In the genomic region with DNA sequence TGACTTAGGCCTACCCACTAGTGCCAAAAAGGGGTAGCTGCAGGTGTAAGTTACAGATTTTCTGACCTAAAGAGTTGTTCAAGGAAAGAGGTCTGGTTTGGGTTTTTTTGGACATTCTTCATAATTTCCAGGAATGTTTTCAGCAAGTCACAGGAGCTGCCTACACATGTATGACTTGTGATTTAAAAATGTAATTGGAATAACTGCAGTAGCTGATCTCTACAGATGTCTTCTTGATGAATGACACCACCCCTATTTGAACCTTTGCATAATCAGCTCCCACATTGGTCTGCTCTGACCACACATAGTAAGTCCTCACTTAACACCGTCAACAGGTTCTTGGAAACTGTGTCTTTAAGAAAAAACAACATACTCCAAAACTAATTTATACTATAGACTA, we compare ENCODE assay signal across 29 cellular contexts.
"Had no signal": no experiment of that assay in that cellular context is flagged by ENCODE, and none has a peak within 500 bp of the region (broad histone marks: within the 10 kb centered on the region; RNA-seq: fewer than 3 reads in every experiment).

No MANE protein-coding gene starts in this region.

- H3K36me3 ChIP-seq: ascending aorta, esophagus muscularis mucosa, gastrocnemius medialis, heart left ventricle had no signal

- H3K27ac ChIP-seq: ascending aorta, esophagus muscularis mucosa, foreskin keratinocyte, gastrocnemius medialis, heart left ventricle had no signal

- H3K27me3 ChIP-seq: ascending aorta, esophagus muscularis mucosa, foreskin keratinocyte, gastrocnemius medialis, heart left ventricle had no signal

- H3K27me3 Mint-ChIP-seq: activated CD4-positive, alpha-beta memory T cell treated with anti-CD3 and anti-CD28 coated beads, Interleukin-2, amount 10 ng/mL, durations not matched to agents 7 days and 5 days; activated CD4-positive, alpha-beta T cell treated with anti-CD3 and anti-CD28 coated beads, Interleukin-2, amount 10 ng/mL, durations not matched to agents 7 days and 5 days; activated naive CD4-positive, alpha-beta T cell treated with anti-CD3 and anti-CD28 coated beads, Interleukin-2, amount 10 ng/mL, durations not matched to agents 7 days and 5 days; activated naive CD8-positive, alpha-beta T cell treated with anti-CD3 and anti-CD28 coated beads, Interleukin-2, amount 10 ng/mL, durations not matched to agents 7 days and 5 days; activated T-cell treated with anti-CD3 and anti-CD28 coated beads, Interleukin-2, amount 50 U/mL, for 24 hours; effector memory CD8-positive, alpha-beta T cell had no signal

- H3K4me3 Mint-ChIP-seq: activated CD4-positive, alpha-beta memory T cell treated with anti-CD3 and anti-CD28 coated beads, Interleukin-2, amount 10 ng/mL, durations not matched to agents 7 days and 5 days; activated CD4-positive, alpha-beta T cell treated with anti-CD3 and anti-CD28 coated beads, Interleukin-2, amount 10 ng/mL, durations not matched to agents 7 days and 5 days; activated naive CD4-positive, alpha-beta T cell treated with anti-CD3 and anti-CD28 coated beads, Interleukin-2, amount 10 ng/mL, durations not matched to agents 7 days and 5 days; activated naive CD8-positive, alpha-beta T cell treated with anti-CD3 and anti-CD28 coated beads, Interleukin-2, amount 10 ng/mL, durations not matched to agents 7 days and 5 days; activated T-cell treated with anti-CD3 and anti-CD28 coated beads, Interleukin-2, amount 50 U/mL, for 24 hours; activated T-cell treated with anti-CD3 and anti-CD28 coated beads, Interleukin-2, amount 50 U/mL, for 72 hours; effector memory CD8-positive, alpha-beta T cell had no signal

- H3K4me1 ChIP-seq: ascending aorta, esophagus muscularis mucosa, foreskin keratinocyte, gastrocnemius medialis, heart left ventricle had no signal

- H3K36me3 Mint-ChIP-seq: activated naive CD4-positive, alpha-beta T cell treated with anti-CD3 and anti-CD28 coated beads, Interleukin-2, amount 10 ng/mL, durations not matched to agents 7 days and 5 days; activated naive CD8-positive, alpha-beta T cell treated with anti-CD3 and anti-CD28 coated beads, Interleukin-2, amount 10 ng/mL, durations not matched to agents 7 days and 5 days had no signal

- H3K4me1 Mint-ChIP-seq: activated CD4-positive, alpha-beta memory T cell treated with anti-CD3 and anti-CD28 coated beads, Interleukin-2, amount 10 ng/mL, durations not matched to agents 7 days and 5 days; activated CD4-positive, alpha-beta T cell treated with anti-CD3 and anti-CD28 coated beads, Interleukin-2, amount 10 ng/mL, durations not matched to agents 7 days and 5 days; activated naive CD4-positive, alpha-beta T cell treated with anti-CD3 and anti-CD28 coated beads, Interleukin-2, amount 10 ng/mL, durations not matched to agents 7 days and 5 days; activated naive CD8-positive, alpha-beta T cell treated with anti-CD3 and anti-CD28 coated beads, Interleukin-2, amount 10 ng/mL, durations not matched to agents 7 days and 5 days had no signal

- H3K27ac Mint-ChIP-seq: activated CD4-positive, alpha-beta memory T cell treated with anti-CD3 and anti-CD28 coated beads, Interleukin-2, amount 10 ng/mL, durations not matched to agents 7 days and 5 days; activated CD4-positive, alpha-beta T cell treated with anti-CD3 and anti-CD28 coated beads, Interleukin-2, amount 10 ng/mL, durations not matched to agents 7 days and 5 days; activated naive CD4-positive, alpha-beta T cell treated with anti-CD3 and anti-CD28 coated beads, Interleukin-2, amount 10 ng/mL, durations not matched to agents 7 days and 5 days; activated naive CD4-positive, alpha-beta T cell treated with anti-CD3 and anti-CD28 coated beads, Interleukin-2, amount 50 U/mL, for 72 hours; activated naive CD8-positive, alpha-beta T cell treated with anti-CD3 and anti-CD28 coated beads, Interleukin-2, amount 10 ng/mL, durations not matched to agents 7 days and 5 days; activated T-cell treated with anti-CD3 and anti-CD28 coated beads, Interleukin-2, amount 50 U/mL, for 24 hours; activated T-cell treated with anti-CD3 and anti-CD28 coated beads, Interleukin-2, amount 50 U/mL, for 72 hours; effector memory CD8-positive, alpha-beta T cell had no signal

- ATAC-seq: activated naive CD4-positive, alpha-beta T cell treated with anti-CD3 and anti-CD28 coated beads, Interleukin-2, amount 50 U/mL, for 72 hours; activated T-cell treated with anti-CD3 and anti-CD28 coated beads, Interleukin-2, amount 50 U/mL, for 72 hours; effector memory CD8-positive, alpha-beta T cell; foreskin keratinocyte; gastrocnemius medialis; heart left ventricle had no signal

- DNase-seq: activated CD4-positive, alpha-beta memory T cell treated with anti-CD3 and anti-CD28 coated beads, Interleukin-2, amount 10 ng/mL, durations not matched to agents 7 days and 5 days; activated CD4-positive, alpha-beta T cell treated with anti-CD3 and anti-CD28 coated beads for 1 hour; activated CD4-positive, alpha-beta T cell treated with anti-CD3 and anti-CD28 coated beads for 4 hours; activated CD4-positive, alpha-beta T cell treated with anti-CD3 and anti-CD28 coated beads, Interleukin-2, amount 10 ng/mL, durations not matched to agents 7 days and 5 days; activated CD4-positive, alpha-beta T cell treated with anti-CD3 and anti-CD28 coated beads, Interleukin-2, amount 50 U/mL, for 4 hours; activated CD4-positive, CD25-positive, alpha-beta regulatory T cell; activated CD8-positive, alpha-beta memory T cell treated with anti-CD3 and anti-CD28 coated beads, Interleukin-2, amount 50 U/mL, for 48 hours; activated gamma-delta T cell; activated naive CD4-positive, alpha-beta T cell; activated naive CD4-positive, alpha-beta T cell treated with anti-CD3 and anti-CD28 coated beads, Interleukin-2, amount 10 ng/mL, durations not matched to agents 7 days and 5 days; activated naive CD8-positive, alpha-beta T cell treated with anti-CD3 and anti-CD28 coated beads, Interleukin-2, amount 10 ng/mL, durations not matched to agents 7 days and 5 days; activated T-cell treated with anti-CD3 and anti-CD28 coated beads for 4 hours; activated T-cell treated with anti-CD3 and anti-CD28 coated beads, Interleukin-2, amount 50 U/mL, for 24 hours; activated T-cell treated with anti-CD3 and anti-CD28 coated beads, Interleukin-2, amount 50 U/mL, for 72 hours; caudate nucleus; cortex of kidney; dermis blood vessel endothelial cell; effector CD4-positive, alpha-beta T cell; effector memory CD8-positive, alpha-beta T cell; erythroblast; foreskin keratinocyte; gastrocnemius medialis; glutamatergic neuron; heart left ventricle; T-helper 2 cell had no signal

- H3K9me3 ChIP-seq: ascending aorta had no signal

- FAIRE-seq: colon had no signal

- H3K4me3 ChIP-seq: ascending aorta, esophagus muscularis mucosa, gastrocnemius medialis, heart left ventricle had no signal
